In the genomic region with DNA sequence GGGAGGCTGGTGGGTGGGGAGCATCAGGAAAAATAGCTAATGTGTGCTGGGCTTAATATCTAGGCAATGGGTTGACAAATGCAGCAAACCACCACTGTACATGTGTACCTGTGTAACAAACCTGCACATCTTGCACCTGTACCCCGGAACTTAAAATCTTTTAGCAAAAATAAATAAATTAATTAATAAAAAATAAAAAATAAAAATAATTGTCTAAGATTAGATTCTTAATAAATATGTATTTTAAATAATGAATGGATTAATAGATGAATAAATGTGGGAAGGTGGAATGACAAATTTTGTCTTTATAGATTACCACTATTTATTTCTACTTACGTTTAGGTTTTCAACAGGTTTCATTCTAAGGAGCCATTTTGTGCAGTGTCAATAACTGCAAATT, we compare ENCODE assay signal across 9 cellular contexts.
"Had no signal": no experiment of that assay in that cellular context is flagged by ENCODE, and none has a peak within 500 bp of the region (broad histone marks: within the 10 kb centered on the region; RNA-seq: fewer than 3 reads in every experiment).

No MANE protein-coding gene starts in this region.

- ATAC-seq: GM23338, K562 had no signal

- H3K9me3 Mint-ChIP-seq: GM23338, H9 had no signal

- H3K27ac Mint-ChIP-seq: GM23338, H9 had no signal

- FAIRE-seq: H1, H54, HTR-8/SVneo, K562 had no signal

- H3K4me3 ChIP-seq: GM23338, K562 had no signal

- DNase-seq: H9, HCEC 1CT, IMR-90, KG1 had no signal

- H3K4me3 Mint-ChIP-seq: GM23338, H9 had no signal
